6 cellular contexts compared by ENCODE assay signal in genomic region chr9:103881419-103881818, GRCh38.
"Had no signal": no experiment of that assay in that cellular context is flagged by ENCODE, and none has a peak within 500 bp of the region (broad histone marks: within the 10 kb centered on the region; RNA-seq: fewer than 3 reads in every experiment).

No MANE protein-coding gene starts in this region.

- H3K27ac ChIP-seq: GM23248 had no signal

- H3K27me3 Mint-ChIP-seq: IgD-negative memory B cell had no signal

- H3K4me1 Mint-ChIP-seq: IgD-negative memory B cell had no signal

- ATAC-seq: HCT116 had no signal

- H3K9ac ChIP-seq: GM23248 had no signal

- H3K9me3 Mint-ChIP-seq: IgD-negative memory B cell had no signal

- H3K4me3 ChIP-seq: GM23248, HAP-1 had no signal

- H3K4me1 ChIP-seq: HAP-1 had no signal

- H3K36me3 Mint-ChIP-seq: IgD-negative memory B cell had no signal

- H3K4me3 Mint-ChIP-seq: IgD-negative memory B cell had no signal

- H3K27ac Mint-ChIP-seq: IgD-negative memory B cell had no signal

- H3K36me3 ChIP-seq: HAP-1 had no signal

- H2AFZ ChIP-seq: GM23248 had no signal

- H3K9me3 ChIP-seq: HAP-1 had no signal

- DNase-seq: GM23248, GOT3, H7 had no signal
